In the genomic region with DNA sequence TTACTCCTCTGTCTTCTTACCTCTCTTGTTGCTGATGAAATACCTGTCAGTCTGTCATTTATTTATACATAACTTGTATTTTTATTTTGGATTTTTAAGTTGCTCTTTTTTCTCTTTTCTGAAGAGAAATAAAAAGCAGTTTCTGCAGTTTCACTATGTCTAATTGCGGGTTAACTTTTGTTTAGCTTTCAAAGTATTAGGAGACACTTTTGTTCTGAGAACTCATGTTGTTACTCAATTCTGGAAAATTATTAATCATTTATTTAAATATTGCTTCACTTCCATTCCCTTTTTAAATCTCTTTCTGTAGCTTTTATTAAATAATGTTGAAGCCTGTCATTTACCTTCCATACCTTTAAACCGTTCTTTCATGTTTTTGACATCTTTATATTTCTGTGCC, we compare ENCODE assay signal across 29 cellular contexts.
"Had no signal": no experiment of that assay in that cellular context is flagged by ENCODE, and none has a peak within 500 bp of the region (broad histone marks: within the 10 kb centered on the region; RNA-seq: fewer than 3 reads in every experiment).

No MANE protein-coding gene starts in this region.

- H3K27ac Mint-ChIP-seq: dendritic cell treated with granulocyte-macrophage colony-stimulating factor and Interleukin-4, amounts not matched to agents 40 ng/mL and 50 ng/mL, for 4 days; effector memory CD8-positive, alpha-beta T cell; endodermal cell had no signal

- DNase-seq: colonic mucosa; cortex of kidney; dermis blood vessel endothelial cell; dorsolateral prefrontal cortex; effector CD4-positive, alpha-beta T cell; effector CD8-positive, alpha-beta T cell; effector memory CD4-positive, alpha-beta T cell; effector memory CD8-positive, alpha-beta T cell; endodermal cell; erythroblast; esophagus squamous epithelium; foreskin fibroblast; foreskin keratinocyte; foreskin melanocyte; gastrocnemius medialis; glutamatergic neuron; head of caudate nucleus; heart left ventricle; heart right ventricle had no signal

- H3K36me3 ChIP-seq: colonic mucosa, esophagus muscularis mucosa, esophagus squamous epithelium, gastrocnemius medialis, gastroesophageal sphincter, heart left ventricle, heart right ventricle had no signal

- H3K4me3 Mint-ChIP-seq: dendritic cell treated with granulocyte-macrophage colony-stimulating factor and Interleukin-4, amounts not matched to agents 40 ng/mL and 50 ng/mL, for 4 days; effector memory CD8-positive, alpha-beta T cell; endodermal cell had no signal

- H3K9me3 Mint-ChIP-seq: effector memory CD8-positive, alpha-beta T cell had no signal

- FAIRE-seq: colon, endometrium, endothelial cell of umbilical vein, frontal cortex had no signal

- H3K4me3 ChIP-seq: colonic mucosa, coronary artery, dorsolateral prefrontal cortex, esophagus muscularis mucosa, esophagus squamous epithelium, gastrocnemius medialis, gastroesophageal sphincter, heart left ventricle, heart right ventricle had no signal

- H3K4me1 Mint-ChIP-seq: endodermal cell had no signal

- H3K27me3 Mint-ChIP-seq: dendritic cell treated with granulocyte-macrophage colony-stimulating factor and Interleukin-4, amounts not matched to agents 40 ng/mL and 50 ng/mL, for 4 days had no signal

- H3K27me3 ChIP-seq: colonic mucosa, dorsolateral prefrontal cortex, esophagus muscularis mucosa, esophagus squamous epithelium, foreskin keratinocyte, gastrocnemius medialis, gastroesophageal sphincter, heart left ventricle, heart right ventricle had no signal

- ATAC-seq: effector memory CD8-positive, alpha-beta T cell; esophagus mucosa; foreskin keratinocyte; gastrocnemius medialis; gastroesophageal sphincter; heart left ventricle; heart right ventricle had no signal

- H3K4me1 ChIP-seq: colonic mucosa, esophagus muscularis mucosa, esophagus squamous epithelium, foreskin keratinocyte, gastrocnemius medialis, gastroesophageal sphincter, heart left ventricle, heart right ventricle had no signal

- H3K27ac ChIP-seq: colonic mucosa, coronary artery, dorsolateral prefrontal cortex, epithelial cell of prostate, esophagus muscularis mucosa, esophagus squamous epithelium, foreskin keratinocyte, gastrocnemius medialis, gastroesophageal sphincter, heart left ventricle, heart right ventricle had no signal

- H3K9me3 ChIP-seq: colonic mucosa, esophagus muscularis mucosa, esophagus squamous epithelium, gastrocnemius medialis, gastroesophageal sphincter had no signal
